ENCODE assay signal across 20 cellular contexts in the genomic region with DNA sequence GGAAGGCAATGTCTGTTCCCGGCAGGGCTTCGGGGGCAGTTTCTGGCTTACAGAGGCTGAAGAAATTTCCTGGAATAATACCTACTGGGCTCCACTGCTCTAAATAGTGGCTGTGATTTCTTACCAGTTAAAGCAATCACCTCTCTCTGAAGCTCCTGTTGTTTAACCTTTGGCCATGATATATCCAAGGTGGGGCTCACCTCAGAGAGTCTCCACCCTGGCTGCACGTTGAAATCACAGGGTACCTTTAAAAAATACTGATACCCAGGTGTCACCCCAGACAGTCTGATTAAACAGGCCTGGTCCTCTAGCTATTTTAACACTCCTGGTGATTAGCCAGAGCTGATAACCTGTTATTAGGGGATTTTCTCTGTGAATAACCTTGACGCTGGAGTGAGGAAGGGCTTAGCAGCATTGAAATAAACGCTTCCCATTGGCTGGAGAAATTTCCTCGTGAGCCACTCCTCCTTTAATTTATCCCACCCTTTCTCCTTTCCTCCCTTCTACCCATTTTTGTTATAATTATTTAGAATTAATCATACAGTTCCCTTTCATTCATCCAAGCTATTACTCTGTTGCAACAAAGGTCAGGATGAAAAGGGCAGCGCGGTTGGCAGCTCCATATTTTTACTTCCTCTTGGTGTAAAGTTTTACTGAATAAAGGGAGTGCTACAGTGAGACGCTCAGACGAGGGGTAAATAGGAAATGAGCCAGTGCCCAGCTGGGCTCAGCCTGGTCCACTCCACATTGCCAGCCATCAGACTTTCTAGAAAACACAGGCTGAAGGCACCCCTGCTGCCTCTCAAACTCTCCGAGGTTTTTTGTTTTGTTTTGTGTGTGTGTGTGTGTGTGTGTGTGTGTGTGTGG. TPM values are rescaled to one million over a fixed set of nuclear protein-coding genes. Genes with fewer than 3 reads are reported as not detected.
DNase-seq lines count a peak whose midpoint lies in the region; ATAC-seq and TF ChIP-seq lines count a peak whose summit lies in the region.
"Had no signal": no experiment of that assay in that cellular context is flagged by ENCODE, and none has a peak within 500 bp of the region (broad histone marks: within the 10 kb centered on the region; RNA-seq: fewer than 3 reads in every experiment).

No MANE protein-coding gene starts in this region.

- no peak overlapping the region for H2AK5ac ChIP-seq in H9 (ENCODE audit: insufficient read length, low read length)

- no peak overlapping the region for H3T11ph ChIP-seq in H9 (ENCODE audit: low read length)

- peaks cover 11 to 18% of the 10 kb centered on the region in 2 experiments for H3K4me1 Mint-ChIP-seq in H9
- no peaks in the 10 kb centered on the region for H3K4me1 Mint-ChIP-seq in activated naive CD4-positive, alpha-beta T cell treated with anti-CD3 and anti-CD28 coated beads, Interleukin-2, amount 10 ng/mL, durations not matched to agents 7 days and 5 days
- H3K4me1 Mint-ChIP-seq: activated naive CD8-positive, alpha-beta T cell treated with anti-CD3 and anti-CD28 coated beads, Interleukin-2, amount 10 ng/mL, durations not matched to agents 7 days and 5 days; stimulated activated effector memory CD8-positive, alpha-beta T cell treated with anti-CD3 and anti-CD28 coated beads, Interleukin-12 subunit alpha, Interleukin-12 subunit beta, amount 100 ng/mL, for 72 hours had no signal

- WGBS in right lobe of liver (ENCODE audit: insufficient coverage, low coverage, low lambda C conversion rate, missing lambda C conversion rate): 49% methylated on average over 10 of the region's 11 CpGs
- WGBS in H9 (ENCODE audit: extremely low coverage, insufficient read length, low lambda C conversion rate): no CpG with 5 or more reads among the region's 11 CpGs

- H3K27me3 ChIP-seq in cardiac muscle cell (no peaks in the 10 kb centered on the region), right lobe of liver (no peaks in the 10 kb centered on the region), H9 (ENCODE audit: insufficient read depth, low read length) (no peaks in the 10 kb centered on the region)

- no peak overlapping the region for H3K14ac ChIP-seq in H9 (ENCODE audit: insufficient read depth, low read length)

- H3K4ac ChIP-seq in H9 (ENCODE audit: low read depth, low read length): no peak overlapping the region

- H3K27ac Mint-ChIP-seq in H9: no peak overlapping the region
- no peak overlapping the region for H3K27ac Mint-ChIP-seq in activated naive CD4-positive, alpha-beta T cell treated with anti-CD3 and anti-CD28 coated beads, Interleukin-2, amount 10 ng/mL, durations not matched to agents 7 days and 5 days
- H3K27ac Mint-ChIP-seq: activated naive CD8-positive, alpha-beta T cell treated with anti-CD3 and anti-CD28 coated beads, Interleukin-2, amount 10 ng/mL, durations not matched to agents 7 days and 5 days; CD4-positive, alpha-beta T cell; stimulated activated effector memory CD8-positive, alpha-beta T cell treated with anti-CD3 and anti-CD28 coated beads, Interleukin-12 subunit alpha, Interleukin-12 subunit beta, amount 100 ng/mL, for 72 hours; type B pancreatic cell had no signal

- H3K79me2 ChIP-seq in H9 (ENCODE audit: insufficient read depth, low read length): no peaks in the 10 kb centered on the region
- H3K79me2 ChIP-seq: parathyroid adenoma had no signal

- no peak overlapping the region for H3K4me2 ChIP-seq in H9 (ENCODE audit: insufficient read depth, insufficient read length, low read length)

- no peak overlapping the region for H2AFZ ChIP-seq in H9 (ENCODE audit: low read length)
- H2AFZ ChIP-seq: parathyroid adenoma had no signal

- CTCF ChIA-PET in activated naive CD4-positive, alpha-beta T cell treated with anti-CD3 and anti-CD28 coated beads, Interleukin-2, amount 10 ng/mL, durations not matched to agents 7 days and 5 days (lab: Charles Lee): interaction anchor here (2.2 kb wide), 1 partner anchor 94 kb away, joined by 5 read pairs; no protein-coding TSS in a partner anchor

- no peak overlapping the region for H2BK5ac ChIP-seq in H9 (ENCODE audit: insufficient read length, low read length)

- H4K91ac ChIP-seq in H9 (ENCODE audit: insufficient read length, low read depth, low read length): no peak overlapping the region

- H2BK120ac ChIP-seq in H9 (ENCODE audit: low read depth, low read length, poor library complexity, severe bottlenecking): no peak overlapping the region

- H3K23ac ChIP-seq in H9 (ENCODE audit: insufficient read length, low read depth, low read length): no peak overlapping the region

- H3K9me3 Mint-ChIP-seq in H9: no peaks in the 10 kb centered on the region
- no peaks in the 10 kb centered on the region for H3K9me3 Mint-ChIP-seq in activated naive CD4-positive, alpha-beta T cell treated with anti-CD3 and anti-CD28 coated beads, Interleukin-2, amount 10 ng/mL, durations not matched to agents 7 days and 5 days
- H3K9me3 Mint-ChIP-seq: stimulated activated effector memory CD8-positive, alpha-beta T cell treated with anti-CD3 and anti-CD28 coated beads, Interleukin-12 subunit alpha, Interleukin-12 subunit beta, amount 100 ng/mL, for 72 hours had no signal

- no peak overlapping the region for H4K5ac ChIP-seq in H9 (ENCODE audit: insufficient read length, low read depth, low read length)

- no peaks in the 10 kb centered on the region for H3K36me3 Mint-ChIP-seq in H9 (ENCODE audit: insufficient read depth in 1 of 3, low read depth in 3 of 3)
- no peaks in the 10 kb centered on the region for H3K36me3 Mint-ChIP-seq in activated naive CD4-positive, alpha-beta T cell treated with anti-CD3 and anti-CD28 coated beads, Interleukin-2, amount 10 ng/mL, durations not matched to agents 7 days and 5 days
- H3K36me3 Mint-ChIP-seq: activated naive CD8-positive, alpha-beta T cell treated with anti-CD3 and anti-CD28 coated beads, Interleukin-2, amount 10 ng/mL, durations not matched to agents 7 days and 5 days; stimulated activated effector memory CD8-positive, alpha-beta T cell treated with anti-CD3 and anti-CD28 coated beads, Interleukin-12 subunit alpha, Interleukin-12 subunit beta, amount 100 ng/mL, for 72 hours; type B pancreatic cell had no signal

- no peak for TF ChIP-seq POLR2A in right lobe of liver (IDR thresholded peaks at IDR 0.05)

- H3K27ac ChIP-seq in cardiac muscle cell (peak overlapping the region; percentile 45), right lobe of liver (no peak overlapping the region), H9 (ENCODE audit: insufficient read length, low read depth, low read length) (no peak overlapping the region)
- H3K27ac ChIP-seq: parathyroid adenoma, skin epidermis had no signal

- H3K9me3 ChIP-seq in cardiac muscle cell (ENCODE audit: low read depth) (no peaks in the 10 kb centered on the region), right lobe of liver (no peaks in the 10 kb centered on the region), H9 (ENCODE audit: control insufficient read depth, low read depth, low read length) (no peaks in the 10 kb centered on the region)

- intact Hi-C loops in left ventricle myocardium superior (cut with micrococcal nuclease): no loop called here
- intact Hi-C loops in right lobe of liver (cut with DNase I): no loop called here

- no peaks in the 10 kb centered on the region for H3K36me3 ChIP-seq in cardiac muscle cell
- H3K36me3 ChIP-seq in right lobe of liver: no peaks in the 10 kb centered on the region

- no peak overlapping the region for H3K4me3 Mint-ChIP-seq in H9
- no peak overlapping the region for H3K4me3 Mint-ChIP-seq in activated naive CD4-positive, alpha-beta T cell treated with anti-CD3 and anti-CD28 coated beads, Interleukin-2, amount 10 ng/mL, durations not matched to agents 7 days and 5 days
- H3K4me3 Mint-ChIP-seq: activated naive CD8-positive, alpha-beta T cell treated with anti-CD3 and anti-CD28 coated beads, Interleukin-2, amount 10 ng/mL, durations not matched to agents 7 days and 5 days; CD4-positive, alpha-beta T cell; stimulated activated effector memory CD8-positive, alpha-beta T cell treated with anti-CD3 and anti-CD28 coated beads, Interleukin-12 subunit alpha, Interleukin-12 subunit beta, amount 100 ng/mL, for 72 hours; type B pancreatic cell had no signal

- H3K9ac ChIP-seq in H9 (ENCODE audit: extremely low read depth, insufficient read length, low read length): no peak overlapping the region
- H3K9ac ChIP-seq: parathyroid adenoma had no signal

- H4K8ac ChIP-seq in H9 (replicated peaks; ENCODE audit: insufficient read length, low read depth, low read length): no peak overlapping the region

- ATAC-seq in left ventricle myocardium superior: no peak
- ATAC-seq in right lobe of liver: peak; percentile 39 to 66 (median 54)
- ATAC-seq in GM19023 (IDR thresholded peaks at IDR 0.05; ENCODE audit: unreplicated experiment): no peak
- no peak for ATAC-seq in HG03095 (IDR thresholded peaks at IDR 0.05; ENCODE audit: unreplicated experiment)
- ATAC-seq: stimulated activated effector memory CD8-positive, alpha-beta T cell treated with anti-CD3 and anti-CD28 coated beads, Interleukin-12 subunit alpha, Interleukin-12 subunit beta, amount 100 ng/mL, for 72 hours had no signal

- no peaks in the 10 kb centered on the region for H3K23me2 ChIP-seq in H9 (ENCODE audit: insufficient read length, low read depth, low read length, poor library complexity, severe bottlenecking)

- H3K4me1 ChIP-seq in cardiac muscle cell (ENCODE audit: low read depth): peaks cover 11% of the 10 kb centered on the region
- H3K4me1 ChIP-seq in right lobe of liver: peaks cover 0 to 26% (median 3%) of the 10 kb centered on the region in 4 donors
- no peaks in the 10 kb centered on the region; the same call in 1 of the 2 replicates for H3K4me1 ChIP-seq in H9 (ENCODE audit: insufficient read depth, low read length)
- H3K4me1 ChIP-seq: parathyroid adenoma had no signal

- no peak overlapping the region for H3K4me3 ChIP-seq in cardiac muscle cell
- no peak overlapping the region for H3K4me3 ChIP-seq in right lobe of liver
- H3K4me3 ChIP-seq: skin epidermis had no signal

- DNase-seq in cardiac muscle cell (ENCODE audit: low read depth in 1 of 2, low spot score in 1 of 2) (peak in 1 of 2 donors; percentile 38), left ventricle myocardium superior (no peak), RPMI7951 (ENCODE audit: low read depth) (peak; percentile 29), right lobe of liver (no peak), H9 (no peak)
- no peak for DNase-seq in activated naive CD4-positive, alpha-beta T cell treated with anti-CD3 and anti-CD28 coated beads, Interleukin-2, amount 10 ng/mL, durations not matched to agents 7 days and 5 days
- DNase-seq: activated CD4-positive, alpha-beta T cell treated with anti-CD3 and anti-CD28 coated beads, Interleukin-2, amount 50 U/mL, for 48 hours; activated naive CD8-positive, alpha-beta T cell treated with anti-CD3 and anti-CD28 coated beads, Interleukin-2, amount 10 ng/mL, durations not matched to agents 7 days and 5 days; activated T-cell treated with anti-CD3 and anti-CD28 coated beads, Interleukin-2, amount 50 U/mL, for 48 hours; CD4-positive, alpha-beta T cell; effector CD4-positive, alpha-beta T cell; EL; hippocampal formation; NCI-H1694 had no signal

- no peak overlapping the region for H2BK12ac ChIP-seq in H9 (ENCODE audit: insufficient read length, low read depth, low read length)

- H3K79me1 ChIP-seq in H9 (ENCODE audit: insufficient read depth, low read depth, low read length, poor library complexity, severe bottlenecking): no peaks in the 10 kb centered on the region

- no peak overlapping the region for H3K56ac ChIP-seq in H9 (ENCODE audit: insufficient read length, low read depth, low read length)

- no peaks in the 10 kb centered on the region for H4K20me1 ChIP-seq in H9 (ENCODE audit: control insufficient read depth, insufficient read depth, insufficient read length)

- TF ChIP-seq CTCF in cardiac muscle cell (IDR thresholded peaks at IDR 0.05; ENCODE audit: low read depth, low read length) (no peak), right lobe of liver (IDR thresholded peaks at IDR 0.05) (no peak), H9 (conservative IDR thresholded peaks at IDR 0.05) (no peak)

- no peak overlapping the region for H3K18ac ChIP-seq in H9 (ENCODE audit: insufficient read length, low read depth, low read length)

- H2BK20ac ChIP-seq in H9 (ENCODE audit: low read depth, low read length, poor library complexity, severe bottlenecking): no peak overlapping the region

- no peak overlapping the region for H2BK15ac ChIP-seq in H9 (ENCODE audit: low read depth, low read length)

- H3K27me3 Mint-ChIP-seq in H9 (ENCODE audit: low read depth): peaks cover 6% of the 10 kb centered on the region; the same call in 1 of the 2 replicates
- peaks cover 19% of the 10 kb centered on the region for H3K27me3 Mint-ChIP-seq in activated naive CD4-positive, alpha-beta T cell treated with anti-CD3 and anti-CD28 coated beads, Interleukin-2, amount 10 ng/mL, durations not matched to agents 7 days and 5 days

RNA-seq across cellular contexts. Expression of gene ZBTB38, which starts 22.1 kb away (rescaled TPM):
- 22.5 and 35.9 TPM in 2 replicates for total RNA-seq in cardiac muscle cell
- polyA plus RNA-seq in cardiac muscle cell: 12.9 and 20.1 TPM in 2 replicates
- 105 TPM for total RNA-seq in left ventricle myocardium superior
- total RNA-seq in RPMI7951 (2014; rRNA removed; shearing (Covaris generic)): 127 and 162 TPM in 2 replicates
- 10 to 100 TPM; 29.4 to 75.2 (median 36.6) TPM for total RNA-seq in right lobe of liver
- 12.7 and 14.6 TPM in 2 replicates for total RNA-seq in H9 (2021)

Comparison
In these comparisons a context has a peak if more than half of its experiments do, and no peak if none do; other contexts are left out.
1. ATAC-seq: peak in right lobe of liver (4 of 4); none in left ventricle myocardium superior (single experiment), GM19023 (single experiment) and HG03095 (single experiment).